Comparison of ENCODE assay signal across 12 cellular contexts in genomic region chr2:27185331-27186026, GRCh38. TPM values are rescaled to one million over a fixed set of nuclear protein-coding genes. Genes with fewer than 3 reads are reported as not detected.
DNase-seq lines count a peak whose midpoint lies in the region; ATAC-seq, FAIRE-seq and TF ChIP-seq lines count a peak whose summit lies in the region.
"Had no signal": no experiment of that assay in that cellular context is flagged by ENCODE, and none has a peak within 500 bp of the region (broad histone marks: within the 10 kb centered on the region; RNA-seq: fewer than 3 reads in every experiment).

No MANE protein-coding gene starts in this region.

- SMC1A ChIA-PET in GM12878 (lab: Charles Lee; ENCODE audit: uncharacterized antibody, unreplicated experiment) = interaction anchor here (0.9 kb wide), 1 partner anchor 79 kb away, joined by 4 read pairs; no protein-coding TSS in a partner anchor

- peak; percentile 51 for DNase-seq in NCI-H82 (lab: John Stamatoyannopoulos, UW)
- no peak for DNase-seq in NCI-H82 treated with DMSO at 0.1 percent for 48 hours (lab: John Stamatoyannopoulos, UW; ENCODE audit: unreplicated experiment)
- no peak for DNase-seq in GM12878 (ENCODE audit: low read depth, low spot score)
- peak; percentile 43 for DNase-seq in lung (ENCODE audit: low spot score)
- DNase-seq in vagina (ENCODE audit: extremely low spot score in 2 of 2) = peak in 1 of 2 donors; percentile 94
- no peak for DNase-seq in activated naive CD4-positive, alpha-beta T cell (lab: John Stamatoyannopoulos, UW)
- DNase-seq in SHP77 treated with DMSO at 0.1 percent for 48 hours (lab: John Stamatoyannopoulos, UW) = no peak
- DNase-seq in D341Med (ENCODE audit: low spot score) = no peak
- DNase-seq: naive thymus-derived CD8-positive, alpha-beta T cell had no signal

- H3K27ac ChIP-seq in GM12878 (ENCODE audit: control insufficient read depth, insufficient read depth) = no peak overlapping the region
- H3K27ac ChIP-seq in lung (ENCODE audit: low read depth in 1 of 2, low read length in 1 of 2) = peak overlapping the region in 1 of 2 donors; percentile 0
- H3K27ac ChIP-seq in vagina = peak overlapping the region; percentile 68
- H3K27ac ChIP-seq: 22Rv1 had no signal

- H3K79me2 ChIP-seq in GM12878 (ENCODE audit: control insufficient read depth, insufficient read depth, low read length) = no peaks in the 10 kb centered on the region

- WGBS in GM12878 (ENCODE audit: insufficient coverage, insufficient replicate concordance, low lambda C conversion rate, missing lambda C conversion rate) = 30% methylated on average over 6 of the region's 6 CpGs
- 26 to 38% methylated on average over 6 of the region's 6 CpGs for WGBS in lung, 2 donors

- no peak for TF ChIP-seq EP300 in GM12878 (IDR thresholded peaks at IDR 0.05; ENCODE audit: borderline replicate concordance in 1 of 2, control insufficient read depth in 1 of 2, low read depth in 2 of 2, low read length in 2 of 2)

- no peaks in the 10 kb centered on the region for H3K27me3 ChIP-seq in GM12878 (replicated peaks in 1 of 2; ENCODE audit: control insufficient read depth in 2 of 2, insufficient read depth in 2 of 2, low read length in 1 of 2)
- no peaks in the 10 kb centered on the region for H3K27me3 ChIP-seq in lung (ENCODE audit: control insufficient read depth, insufficient read depth)
- no peaks in the 10 kb centered on the region for H3K27me3 ChIP-seq in vagina

- H3K4me1 ChIP-seq in GM12878 (ENCODE audit: control insufficient read depth, insufficient read depth, low read length) = no peaks in the 10 kb centered on the region
- no peaks in the 10 kb centered on the region for H3K4me1 ChIP-seq in lung (ENCODE audit: control insufficient read depth in 2 of 2, insufficient read depth in 2 of 2, low read length in 2 of 2)
- peaks cover 6% of the 10 kb centered on the region for H3K4me1 ChIP-seq in vagina

- H3K9ac ChIP-seq in GM12878 (ENCODE audit: control insufficient read depth, insufficient read depth, low read length) = no peak overlapping the region

- ATAC-seq in GM12878 (no peak), lung (ENCODE audit: insufficient read depth, low FRiP score) (peak; percentile 65)
- ATAC-seq: naive thymus-derived CD8-positive, alpha-beta T cell; stimulated activated memory B cell treated with anti-CD40 and anti-IgM and Interleukin-4, amounts not matched to agents 10 μg/mL and 1 μg/mL and 100 μg/mL, for 72 hours had no signal

- H3K9me3 ChIP-seq in GM12878 (replicated peaks; ENCODE audit: control insufficient read depth, insufficient read depth, low read length) (no peaks in the 10 kb centered on the region), lung (ENCODE audit: control insufficient read depth in 2 of 2, insufficient read depth in 1 of 2, low read length in 1 of 2) (no peaks in the 10 kb centered on the region), vagina (no peaks in the 10 kb centered on the region)

- FAIRE-seq in GM12878 (lab: Jason Lieb, UNC) = no peak
- FAIRE-seq: HTR-8/SVneo had no signal

- H3K4me2 ChIP-seq in GM12878 (ENCODE audit: control insufficient read depth, insufficient read depth) = no peak overlapping the region

- H3K4me3 ChIP-seq in GM12878 (no peak overlapping the region), lung (no peak overlapping the region), vagina (no peak overlapping the region)

- RAD21 ChIA-PET in GM12878 (lab: Charles Lee; ENCODE audit: unreplicated experiment) = interaction anchor here (1.4 kb wide), 1 partner anchor 15 kb away, joined by 3 read pairs; no protein-coding TSS in a partner anchor

- no peak for TF ChIP-seq RAD21 in GM12878 (IDR thresholded peaks at IDR 0.05; ENCODE audit: insufficient read depth, low read depth, low read length)

- H2AFZ ChIP-seq in GM12878 (ENCODE audit: control insufficient read depth, low read depth, low read length) = peak overlapping the region; percentile 18; the same call in 1 of the 2 replicates

- H4K20me1 ChIP-seq in GM12878 (ENCODE audit: control insufficient read depth, insufficient read depth) = no peaks in the 10 kb centered on the region

- TF ChIP-seq CTCF in GM12878 (IDR thresholded peaks at IDR 0.05 in 2 of 3, conservative IDR thresholded peaks at IDR 0.05 in 1 of 3; ENCODE audit: control insufficient read depth in 2 of 3, extremely low read depth in 1 of 3, insufficient read depth in 1 of 3, low read depth in 3 of 3, low read length in 3 of 3) (no peak), lung (IDR thresholded peaks at IDR 0.05; ENCODE audit: control extremely low read depth, extremely low read depth) (no peak), vagina (IDR thresholded peaks at IDR 0.05) (no peak)

- CTCF ChIA-PET in GM12878 (lab: Yijun Ruan, JAX) = interaction anchor here (0.8 to 1.7 kb wide), 3 partner anchors 10 to 24 kb away, joined by 3 read pairs; no protein-coding TSS in a partner anchor

- POLR2A ChIA-PET in GM12878 (lab: Charles Lee) = no interaction called here

- in situ Hi-C loops in GM12878 (cut with MboI) = no loop called here

- BruUV-seq in GM12878 (replicated peaks; lab: Mats Ljungman, UMichigan) = no TSS peak

- no peak for TF ChIP-seq POLR2A in GM12878 (IDR thresholded peaks at IDR 0.05; ENCODE audit: low read depth, low read length)
- TF ChIP-seq POLR2A in vagina (IDR thresholded peaks at IDR 0.05) = no peak

- H3K36me3 ChIP-seq in GM12878 (ENCODE audit: control insufficient read depth in 2 of 2, insufficient read depth in 2 of 2, low read length in 1 of 2) = no peaks in the 10 kb centered on the region
- H3K36me3 ChIP-seq in lung (ENCODE audit: control insufficient read depth in 2 of 2, insufficient read depth in 2 of 2, low read length in 2 of 2) = no peaks in the 10 kb centered on the region
- no peaks in the 10 kb centered on the region for H3K36me3 ChIP-seq in vagina

- intact Hi-C loops in GM12878 (cut with micrococcal nuclease; ENCODE audit: unreplicated experiment) (no loop called here), vagina (cut with DNase I) (loop anchor here (5.0 kb wide), 1 partner anchor 53 kb away; the partner anchor contains the start of gene PREB)

RNA-seq across cellular contexts. Expression of gene ATRAID, which starts 26.4 kb away (rescaled TPM):
- 75.0 and 89.6 TPM in 2 replicates for total RNA-seq in GM12878 (2013; cell fraction: nucleolus; rRNA removed)
- 97.5 and 113 TPM in 2 replicates for total RNA-seq in GM12878 (2014; rRNA removed)
- total RNA-seq in GM12878 (2014; rRNA removed; fragmentation: Illumina TruSeq; extraction: Trizol) = 79.5 and 80.7 TPM in 2 replicates
- 65.6 and 68.9 TPM in 2 replicates for total RNA-seq in GM12878 (2021)
- polyA plus RNA-seq in GM12878 (2011; ENCODE audit: low read depth) = 62.0 TPM
- polyA plus RNA-seq in GM12878 (2011; rRNA removed) = 129 and 143 TPM in 2 replicates
- 160 and 167 TPM in 2 replicates for polyA plus RNA-seq in GM12878 (2011; cell fraction: cytosol; rRNA removed)
- polyA plus RNA-seq in GM12878 (2011; cell fraction: nucleus; rRNA removed) = 75.6 and 107 TPM in 2 replicates
- polyA plus RNA-seq in GM12878 (2012) = 72.0 and 78.0 TPM in 2 replicates
- polyA plus RNA-seq in GM12878 (2014; fragmentation: Illumina TruSeq; extraction: Trizol) = 103 and 107 TPM in 2 replicates
- polyA plus RNA-seq in GM12878 (2014; fragmentation: Nextera tagmentation; extraction: Ambion mirVana) = 100 to 1,000 TPM; 137 to 142 TPM
- polyA plus RNA-seq in GM12878 (2014; rRNA removed) = 88.5 and 102 TPM in 2 replicates
- polyA plus RNA-seq in GM12878 (2016; fragmentation: Nextera tagmentation; extraction: Ambion mirVana) = 100 to 1,000 TPM; 163 to 180 TPM
- polyA minus RNA-seq in GM12878 (2011; rRNA and poly(A)+ RNA removed) = 64.1 and 75.9 TPM in 2 replicates
- polyA minus RNA-seq in GM12878 (2011; cell fraction: cytosol; rRNA and poly(A)+ RNA removed) = 29.9 and 33.6 TPM in 2 replicates
- polyA minus RNA-seq in GM12878 (2011; cell fraction: nucleus; rRNA and poly(A)+ RNA removed) = 39.4 and 52.1 TPM in 2 replicates
- total RNA-seq in lung = 100 to 1,000 TPM in 1 of 2 donors, 10 to 100 TPM in 1; 90.0 to 107 TPM
- 100 to 1,000 TPM; 136 to 204 TPM for polyA plus RNA-seq in lung
- total RNA-seq in vagina = 150 TPM

RNA-seq across cellular contexts. Expression of gene SLC5A6, which starts 26.6 kb away (rescaled TPM):
- 240 and 258 TPM in 2 replicates for total RNA-seq in GM12878 (2013; cell fraction: nucleolus; rRNA removed)
- total RNA-seq in GM12878 (2014; rRNA removed) (52.3 and 53.9 TPM in 2 replicates), GM12878 (2014; rRNA removed; fragmentation: Illumina TruSeq; extraction: Trizol) (27.8 and 29.4 TPM in 2 replicates), GM12878 (2021) (52.8 and 58.5 TPM in 2 replicates), lung (10 to 100 TPM; 12.1 to 32.5 TPM), vagina (37.3 TPM)
- polyA plus RNA-seq in GM12878 (2011; ENCODE audit: low read depth) = 20.7 TPM
- polyA plus RNA-seq in GM12878 (2011; rRNA removed) (50.6 and 101 TPM in 2 replicates), GM12878 (2014; fragmentation: Illumina TruSeq; extraction: Trizol) (35.7 and 42.6 TPM in 2 replicates), GM12878 (2014; fragmentation: Nextera tagmentation; extraction: Ambion mirVana) (10 to 100 TPM; 13.1 to 13.5 TPM), GM12878 (2014; rRNA removed) (54.3 and 56.8 TPM in 2 replicates), GM12878 (2016; fragmentation: Nextera tagmentation; extraction: Ambion mirVana) (10 to 100 TPM; 60.4 to 67.5 TPM), lung (10 to 100 TPM; 15.2 to 33.1 TPM)
- polyA plus RNA-seq in GM12878 (2011; cell fraction: cytosol; rRNA removed) = 116 and 123 TPM in 2 replicates
- 527 and 554 TPM in 2 replicates for polyA plus RNA-seq in GM12878 (2011; cell fraction: nucleus; rRNA removed)
- 30.5 and 33.7 TPM in 2 replicates for polyA plus RNA-seq in GM12878 (2012)
- polyA minus RNA-seq in GM12878 (2011; rRNA and poly(A)+ RNA removed) = 95.3 and 102 TPM in 2 replicates
- 24.2 and 31.5 TPM in 2 replicates for polyA minus RNA-seq in GM12878 (2011; cell fraction: cytosol; rRNA and poly(A)+ RNA removed)
- 86.3 and 152 TPM in 2 replicates for polyA minus RNA-seq in GM12878 (2011; cell fraction: nucleus; rRNA and poly(A)+ RNA removed)

RNA-seq across cellular contexts. Expression of gene CAD, which starts 31.7 kb away (rescaled TPM):
- 102 and 104 TPM in 2 replicates for total RNA-seq in GM12878 (2013; cell fraction: nucleolus; rRNA removed)
- 48.3 and 66.1 TPM in 2 replicates for total RNA-seq in GM12878 (2014; rRNA removed)
- 22.8 and 23.8 TPM in 2 replicates for total RNA-seq in GM12878 (2014; rRNA removed; fragmentation: Illumina TruSeq; extraction: Trizol)
- 101 and 119 TPM in 2 replicates for total RNA-seq in GM12878 (2021)
- polyA plus RNA-seq in GM12878 (2011; ENCODE audit: low read depth) = 22.0 TPM
- 12.0 and 24.9 TPM in 2 replicates for polyA plus RNA-seq in GM12878 (2011; rRNA removed)
- polyA plus RNA-seq in GM12878 (2011; cell fraction: cytosol; rRNA removed) = 31.8 and 34.4 TPM in 2 replicates
- polyA plus RNA-seq in GM12878 (2011; cell fraction: nucleus; rRNA removed) = 212 and 266 TPM in 2 replicates
- polyA plus RNA-seq in GM12878 (2012) = 34.2 and 37.0 TPM in 2 replicates
- polyA plus RNA-seq in GM12878 (2014; fragmentation: Illumina TruSeq; extraction: Trizol) = 18.5 and 43.5 TPM in 2 replicates
- 10 to 100 TPM in 1 of 2 experiments, 1 to 10 TPM in 1; 7.6 to 12.1 TPM for polyA plus RNA-seq in GM12878 (2014; fragmentation: Nextera tagmentation; extraction: Ambion mirVana)
- 57.9 and 73.2 TPM in 2 replicates for polyA plus RNA-seq in GM12878 (2014; rRNA removed)
- polyA plus RNA-seq in GM12878 (2016; fragmentation: Nextera tagmentation; extraction: Ambion mirVana) = 10 to 100 TPM; 68.2 to 75.5 TPM
- polyA minus RNA-seq in GM12878 (2011; rRNA and poly(A)+ RNA removed) = 79.9 and 113 TPM in 2 replicates
- polyA minus RNA-seq in GM12878 (2011; cell fraction: cytosol; rRNA and poly(A)+ RNA removed) = 50.4 and 85.0 TPM in 2 replicates
- 90.4 and 154 TPM in 2 replicates for polyA minus RNA-seq in GM12878 (2011; cell fraction: nucleus; rRNA and poly(A)+ RNA removed)
- total RNA-seq in lung = 10 to 100 TPM; 18.3 to 42.0 TPM
- polyA plus RNA-seq in lung = 10 to 100 TPM; 10.9 to 19.4 TPM
- 25.0 TPM for total RNA-seq in vagina

RNA-seq across cellular contexts. Expression of gene TCF23, which starts 36.7 kb away (rescaled TPM):
- not detected in 2 replicates for total RNA-seq in GM12878 (2013; cell fraction: nucleolus; rRNA removed)
- not detected in 2 replicates for total RNA-seq in GM12878 (2014; rRNA removed)
- total RNA-seq in GM12878 (2014; rRNA removed; fragmentation: Illumina TruSeq; extraction: Trizol) = not detected in 2 replicates
- total RNA-seq in GM12878 (2021) = not detected in 2 replicates
- not detected for polyA plus RNA-seq in GM12878 (2011; ENCODE audit: low read depth)
- polyA plus RNA-seq in GM12878 (2011; rRNA removed) = not detected in 2 replicates
- polyA plus RNA-seq in GM12878 (2011; cell fraction: cytosol; rRNA removed) = not detected in 2 replicates
- polyA plus RNA-seq in GM12878 (2011; cell fraction: nucleus; rRNA removed) = not detected in 2 replicates
- not detected in 2 replicates for polyA plus RNA-seq in GM12878 (2012)
- polyA plus RNA-seq in GM12878 (2014; fragmentation: Illumina TruSeq; extraction: Trizol) = not detected in 2 replicates
- polyA plus RNA-seq in GM12878 (2014; fragmentation: Nextera tagmentation; extraction: Ambion mirVana) = not detected
- not detected in 2 replicates for polyA plus RNA-seq in GM12878 (2014; rRNA removed)
- polyA plus RNA-seq in GM12878 (2016; fragmentation: Nextera tagmentation; extraction: Ambion mirVana) = not detected
- polyA minus RNA-seq in GM12878 (2011; rRNA and poly(A)+ RNA removed) = not detected in 2 replicates
- polyA minus RNA-seq in GM12878 (2011; cell fraction: cytosol; rRNA and poly(A)+ RNA removed) = not detected in 2 replicates
- not detected in 2 replicates for polyA minus RNA-seq in GM12878 (2011; cell fraction: nucleus; rRNA and poly(A)+ RNA removed)
- under 1 TPM in 1 of 2 donors, not detected in 1; 0.18 TPM for total RNA-seq in lung
- polyA plus RNA-seq in lung = under 1 TPM; 0.01 to 0.04 TPM
- 7.4 TPM for total RNA-seq in vagina
- total RNA-seq: naive thymus-derived CD8-positive, alpha-beta T cell had no signal
- polyA plus RNA-seq: naive thymus-derived CD8-positive, alpha-beta T cell had no signal

RNA-seq across cellular contexts. Expression of gene PRR30, which starts 46.3 kb away (rescaled TPM):
- total RNA-seq in GM12878 (2013; cell fraction: nucleolus; rRNA removed) = not detected in 2 replicates
- not detected in 2 replicates for total RNA-seq in GM12878 (2014; rRNA removed)
- not detected in 2 replicates for total RNA-seq in GM12878 (2014; rRNA removed; fragmentation: Illumina TruSeq; extraction: Trizol)
- not detected in 2 replicates for total RNA-seq in GM12878 (2021)
- not detected for polyA plus RNA-seq in GM12878 (2011; ENCODE audit: low read depth)
- polyA plus RNA-seq in GM12878 (2011; rRNA removed) = not detected in 2 replicates
- not detected in 2 replicates for polyA plus RNA-seq in GM12878 (2011; cell fraction: cytosol; rRNA removed)
- not detected in 2 replicates for polyA plus RNA-seq in GM12878 (2011; cell fraction: nucleus; rRNA removed)
- not detected in 2 replicates for polyA plus RNA-seq in GM12878 (2012)
- polyA plus RNA-seq in GM12878 (2014; fragmentation: Illumina TruSeq; extraction: Trizol) = not detected in 2 replicates
- polyA plus RNA-seq in GM12878 (2014; fragmentation: Nextera tagmentation; extraction: Ambion mirVana) = not detected
- polyA plus RNA-seq in GM12878 (2014; rRNA removed) = not detected in 2 replicates
- polyA plus RNA-seq in GM12878 (2016; fragmentation: Nextera tagmentation; extraction: Ambion mirVana) = not detected
- polyA minus RNA-seq in GM12878 (2011; rRNA and poly(A)+ RNA removed) = not detected in 2 replicates
- polyA minus RNA-seq in GM12878 (2011; cell fraction: cytosol; rRNA and poly(A)+ RNA removed) = not detected in 2 replicates
- polyA minus RNA-seq in GM12878 (2011; cell fraction: nucleus; rRNA and poly(A)+ RNA removed) = not detected in 2 replicates
- not detected for total RNA-seq in lung
- polyA plus RNA-seq in lung = not detected
- not detected for total RNA-seq in vagina
- total RNA-seq: naive thymus-derived CD8-positive, alpha-beta T cell had no signal
- polyA plus RNA-seq: naive thymus-derived CD8-positive, alpha-beta T cell had no signal

Comparison
In these comparisons a context has a peak if more than half of its experiments do, and no peak if none do; other contexts are left out.
1. DNase-seq: peak in NCI-H82 (single experiment) and lung (single experiment); none in NCI-H82 treated with DMSO at 0.1 percent for 48 hours (single experiment), GM12878 (single experiment), activated naive CD4-positive, alpha-beta T cell (0 of 4), SHP77 treated with DMSO at 0.1 percent for 48 hours (single experiment) and D341Med (single experiment).